ENCODE assay signal across 1 cellular context in genomic region chr9:76369583-76369982, GRCh38.
TF ChIP-seq lines count a peak whose summit lies in the region.

No MANE protein-coding gene starts in this region.

TF ChIP-seq in GM23338, 12 proteins besides CTCF, POLR2A, EP300 and RAD21 (continued from another document):
- no peak for TF ChIP-seq ZNF462 (CRISPR knock-in tag; IDR thresholded peaks at IDR 0.05)
- TF ChIP-seq CREB1 (CRISPR knock-in tag; IDR thresholded peaks at IDR 0.05; ENCODE audit: low read depth): no peak
- TF ChIP-seq ZNF114 (CRISPR knock-in tag; IDR thresholded peaks at IDR 0.05): no peak
- no peak for TF ChIP-seq STAT1 (IDR thresholded peaks at IDR 0.05; ENCODE audit: unreplicated experiment)
- TF ChIP-seq ETS1 (IDR thresholded peaks at IDR 0.05): no peak
- TF ChIP-seq POLR2AphosphoS5 (IDR thresholded peaks at IDR 0.05; ENCODE audit: low read depth): no peak
- TF ChIP-seq JUNB (IDR thresholded peaks at IDR 0.05; ENCODE audit: unreplicated experiment): no peak
- TF ChIP-seq ZNF331 (CRISPR knock-in tag; IDR thresholded peaks at IDR 0.05; ENCODE audit: low read depth): no peak
- no peak for TF ChIP-seq REST (IDR thresholded peaks at IDR 0.05; ENCODE audit: unreplicated experiment)
